ENCODE assay signal across 10 cellular contexts in genomic region chr20:54172856-54173652, GRCh38. TPM values are rescaled to one million over a fixed set of nuclear protein-coding genes. Genes with fewer than 3 reads are reported as not detected.
A peak's percentile ranks its signal among the peaks of the same experiment; 100 is the strongest.
DNase-seq lines count a peak whose midpoint lies in the region; ATAC-seq and TF ChIP-seq lines count a peak whose summit lies in the region.
"Had no signal": no experiment of that assay in that cellular context is flagged by ENCODE, and none has a peak within 500 bp of the region (broad histone marks: within the 10 kb centered on the region; RNA-seq: fewer than 3 reads in every experiment).

No MANE protein-coding gene starts in this region.

- no peak overlapping the region for H3K27ac Mint-ChIP-seq in activated CD8-positive, alpha-beta T cell treated with anti-CD3 and anti-CD28 coated beads for 36 hours
- peak overlapping the region; percentile 43 for H3K27ac Mint-ChIP-seq in type B pancreatic cell

- peaks cover 68% of the 10 kb centered on the region for H3K27me3 Mint-ChIP-seq in activated CD8-positive, alpha-beta T cell treated with anti-CD3 and anti-CD28 coated beads for 36 hours
- H3K27me3 Mint-ChIP-seq in type B pancreatic cell: peaks cover 80% of the 10 kb centered on the region

- H3K4me3 Mint-ChIP-seq in activated CD8-positive, alpha-beta T cell treated with anti-CD3 and anti-CD28 coated beads for 36 hours: peak overlapping the region; percentile 28
- peak overlapping the region; percentile 86 for H3K4me3 Mint-ChIP-seq in type B pancreatic cell

- peak overlapping the region; percentile 16 for H3K4me3 ChIP-seq in cardiac muscle cell
- H3K4me3 ChIP-seq in ascending aorta: no peak overlapping the region

- H3K36me3 ChIP-seq in cardiac muscle cell: no peaks in the 10 kb centered on the region
- H3K36me3 ChIP-seq in ascending aorta: no peaks in the 10 kb centered on the region
- H3K36me3 ChIP-seq: upper lobe of left lung had no signal

- H3K36me3 Mint-ChIP-seq in activated CD8-positive, alpha-beta T cell treated with anti-CD3 and anti-CD28 coated beads for 36 hours (ENCODE audit: low read depth): no peaks in the 10 kb centered on the region
- H3K36me3 Mint-ChIP-seq in type B pancreatic cell: peaks cover 4% of the 10 kb centered on the region

- H3K27ac ChIP-seq in cardiac muscle cell (no peak overlapping the region), ascending aorta (no peak overlapping the region)
- H3K27ac ChIP-seq: upper lobe of left lung had no signal

- no peak for TF ChIP-seq CTCF in cardiac muscle cell (IDR thresholded peaks at IDR 0.05; ENCODE audit: low read depth, low read length)
- no peak for TF ChIP-seq CTCF in activated CD8-positive, alpha-beta T cell treated with anti-CD3 and anti-CD28 coated beads for 36 hours (IDR thresholded peaks at IDR 0.05)
- no peak for TF ChIP-seq CTCF in type B pancreatic cell (conservative IDR thresholded peaks at IDR 0.05)
- no peak for TF ChIP-seq CTCF in ascending aorta (IDR thresholded peaks at IDR 0.05)

- H3K9me3 ChIP-seq in cardiac muscle cell (ENCODE audit: low read depth) (no peaks in the 10 kb centered on the region), ascending aorta (no peaks in the 10 kb centered on the region)
- H3K9me3 ChIP-seq: upper lobe of left lung had no signal

- DNase-seq in cardiac muscle cell (ENCODE audit: low read depth in 1 of 2, low spot score in 1 of 2) (peak; percentile 36 to 41), Right ventricle myocardium inferior (ENCODE audit: missing footprints) (no peak), iPS-NIHi7 (ENCODE audit: extremely low spot score) (peak; percentile 48), type B pancreatic cell (ENCODE audit: extremely low spot score, unreplicated experiment) (no peak), inferior parietal cortex (ENCODE audit: extremely low spot score) (no peak), ascending aorta (ENCODE audit: low spot score in 2 of 2) (no peak)
- DNase-seq in activated CD8-positive, alpha-beta T cell treated with anti-CD3 and anti-CD28 coated beads for 36 hours: peak; percentile 30
- no peak for DNase-seq in central memory CD4-positive, alpha-beta T cell
- DNase-seq: SHP77 treated with DMSO at 0.1 percent for 48 hours had no signal

- intact Hi-C loops in Right ventricle myocardium inferior (cut with DNase I) (no loop called here), ascending aorta (cut with DNase I) (no loop called here)
- intact Hi-C loops in activated CD8-positive, alpha-beta T cell treated with anti-CD3 and anti-CD28 coated beads for 36 hours (cut with micrococcal nuclease): no loop called here

- no peak for ATAC-seq in Right ventricle myocardium inferior
- peak; percentile 47 for ATAC-seq in activated CD8-positive, alpha-beta T cell treated with anti-CD3 and anti-CD28 coated beads for 36 hours

- POLR2A ChIA-PET in activated CD8-positive, alpha-beta T cell treated with anti-CD3 and anti-CD28 coated beads for 36 hours (lab: Charles Lee): no interaction called here

- peaks cover 11% of the 10 kb centered on the region for H3K4me1 Mint-ChIP-seq in activated CD8-positive, alpha-beta T cell treated with anti-CD3 and anti-CD28 coated beads for 36 hours (ENCODE audit: low read depth)
- H3K4me1 Mint-ChIP-seq in type B pancreatic cell (ENCODE audit: unreplicated experiment): peaks cover 28% of the 10 kb centered on the region

- H3K9me3 Mint-ChIP-seq in activated CD8-positive, alpha-beta T cell treated with anti-CD3 and anti-CD28 coated beads for 36 hours: no peaks in the 10 kb centered on the region
- no peaks in the 10 kb centered on the region for H3K9me3 Mint-ChIP-seq in type B pancreatic cell

- H3K27me3 ChIP-seq in cardiac muscle cell: peaks cover 90% of the 10 kb centered on the region
- H3K27me3 ChIP-seq in ascending aorta: no peaks in the 10 kb centered on the region

- CTCF ChIA-PET in activated CD8-positive, alpha-beta T cell treated with anti-CD3 and anti-CD28 coated beads for 36 hours (lab: Charles Lee): interaction anchor here (1.0 kb wide), 1 partner anchor 68 kb away, joined by 3 read pairs; no protein-coding TSS in a partner anchor

- peaks cover 6% of the 10 kb centered on the region for H3K4me1 ChIP-seq in cardiac muscle cell (ENCODE audit: low read depth)
- H3K4me1 ChIP-seq in ascending aorta: peaks cover 0 to 3% of the 10 kb centered on the region in 2 donors

RNA-seq across cellular contexts. Expression of gene CYP24A1, which starts 0.7 kb away (rescaled TPM):
- total RNA-seq in cardiac muscle cell (not detected in 2 replicates), Right ventricle myocardium inferior (not detected), type B pancreatic cell (ENCODE audit: low replicate concordance) (7.1 and 21.1 TPM in 2 replicates), ascending aorta (not detected)
- not detected in 2 replicates for polyA plus RNA-seq in cardiac muscle cell
- not detected for total RNA-seq in activated CD8-positive, alpha-beta T cell treated with anti-CD3 and anti-CD28 coated beads for 36 hours

RNA-seq across cellular contexts. Expression of gene PFDN4, which starts 34.8 kb away (rescaled TPM):
- total RNA-seq in cardiac muscle cell (75.5 and 92.9 TPM in 2 replicates), Right ventricle myocardium inferior (24.0 TPM), type B pancreatic cell (ENCODE audit: low replicate concordance) (19.3 and 28.4 TPM in 2 replicates), ascending aorta (68.9 TPM)
- polyA plus RNA-seq in cardiac muscle cell: 56.9 and 72.0 TPM in 2 replicates
- total RNA-seq in activated CD8-positive, alpha-beta T cell treated with anti-CD3 and anti-CD28 coated beads for 36 hours: 10 to 100 TPM; 31.1 to 37.4 TPM

Comparison
In these comparisons a context has a peak if more than half of its experiments do, and no peak if none do; other contexts are left out.
1. DNase-seq: peak in cardiac muscle cell (2 of 2), activated CD8-positive, alpha-beta T cell treated with anti-CD3 and anti-CD28 coated beads for 36 hours (single experiment) and iPS-NIHi7 (single experiment); none in Right ventricle myocardium inferior (single experiment), type B pancreatic cell (single experiment), inferior parietal cortex (single experiment), ascending aorta (0 of 2) and central memory CD4-positive, alpha-beta T cell (single experiment).